Comparison of ENCODE assay signal across 1 cellular context in genomic region chr2:64391940-64392339, GRCh38.
TF ChIP-seq lines count a peak whose summit lies in the region.

No MANE protein-coding gene starts in this region.

TF ChIP-seq in HepG2, 621 proteins besides CTCF, POLR2A, EP300 and RAD21 (continued from another document):
- TF ChIP-seq, protein P1, sequence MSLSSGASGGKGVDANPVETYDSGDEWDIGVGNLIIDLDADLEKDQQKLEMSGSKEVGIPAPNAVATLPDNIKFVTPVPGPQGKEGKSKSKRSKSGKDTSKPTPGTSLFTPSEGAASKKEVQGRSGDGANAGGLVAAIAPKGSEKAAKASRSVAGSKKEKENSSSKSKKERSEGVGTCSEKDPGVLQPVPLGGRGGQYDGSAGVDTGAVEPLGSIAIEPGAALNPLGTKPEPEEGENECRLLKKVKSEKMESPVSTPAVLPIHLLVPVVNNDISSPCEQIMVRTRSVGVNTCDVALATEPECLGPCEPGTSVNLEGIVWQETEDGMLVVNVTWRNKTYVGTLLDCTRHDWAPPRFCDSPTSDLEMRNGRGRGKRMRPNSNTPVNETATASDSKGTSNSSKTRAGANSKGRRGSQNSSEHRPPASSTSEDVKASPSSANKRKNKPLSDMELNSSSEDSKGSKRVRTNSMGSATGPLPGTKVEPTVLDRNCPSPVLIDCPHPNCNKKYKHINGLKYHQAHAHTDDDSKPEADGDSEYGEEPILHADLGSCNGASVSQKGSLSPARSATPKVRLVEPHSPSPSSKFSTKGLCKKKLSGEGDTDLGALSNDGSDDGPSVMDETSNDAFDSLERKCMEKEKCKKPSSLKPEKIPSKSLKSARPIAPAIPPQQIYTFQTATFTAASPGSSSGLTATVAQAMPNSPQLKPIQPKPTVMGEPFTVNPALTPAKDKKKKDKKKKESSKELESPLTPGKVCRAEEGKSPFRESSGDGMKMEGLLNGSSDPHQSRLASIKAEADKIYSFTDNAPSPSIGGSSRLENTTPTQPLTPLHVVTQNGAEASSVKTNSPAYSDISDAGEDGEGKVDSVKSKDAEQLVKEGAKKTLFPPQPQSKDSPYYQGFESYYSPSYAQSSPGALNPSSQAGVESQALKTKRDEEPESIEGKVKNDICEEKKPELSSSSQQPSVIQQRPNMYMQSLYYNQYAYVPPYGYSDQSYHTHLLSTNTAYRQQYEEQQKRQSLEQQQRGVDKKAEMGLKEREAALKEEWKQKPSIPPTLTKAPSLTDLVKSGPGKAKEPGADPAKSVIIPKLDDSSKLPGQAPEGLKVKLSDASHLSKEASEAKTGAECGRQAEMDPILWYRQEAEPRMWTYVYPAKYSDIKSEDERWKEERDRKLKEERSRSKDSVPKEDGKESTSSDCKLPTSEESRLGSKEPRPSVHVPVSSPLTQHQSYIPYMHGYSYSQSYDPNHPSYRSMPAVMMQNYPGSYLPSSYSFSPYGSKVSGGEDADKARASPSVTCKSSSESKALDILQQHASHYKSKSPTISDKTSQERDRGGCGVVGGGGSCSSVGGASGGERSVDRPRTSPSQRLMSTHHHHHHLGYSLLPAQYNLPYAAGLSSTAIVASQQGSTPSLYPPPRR (CRISPR knock-in tag; IDR thresholded peaks at IDR 0.05; ENCODE audit: borderline replicate concordance): no peak
- TF ChIP-seq ELK4 (CRISPR knock-in tag; IDR thresholded peaks at IDR 0.05; ENCODE audit: borderline replicate concordance) (no peak), SOX13 (IDR thresholded peaks at IDR 0.05) (no peak), SOX13 (CRISPR knock-in tag; conservative IDR thresholded peaks at IDR 0.05 in 1 of 2, IDR thresholded peaks at IDR 0.05 in 1 of 2) (peak in 1 of 2 experiments; percentile 17; a peak in 1 of 4 replicates), ZNF790 (CRISPR knock-in tag; IDR thresholded peaks at IDR 0.05; ENCODE audit: borderline replicate concordance) (no peak), KAT2B (IDR thresholded peaks at IDR 0.05; ENCODE audit: borderline replicate concordance, low read depth, low read length) (no peak), SMYD3 (CRISPR knock-in tag; IDR thresholded peaks at IDR 0.05) (no peak), MTA3 (CRISPR knock-in tag; IDR thresholded peaks at IDR 0.05) (no peak), NFE2 (CRISPR knock-in tag; IDR thresholded peaks at IDR 0.05) (no peak)
